12 cellular contexts compared by ENCODE assay signal in the genomic region with DNA sequence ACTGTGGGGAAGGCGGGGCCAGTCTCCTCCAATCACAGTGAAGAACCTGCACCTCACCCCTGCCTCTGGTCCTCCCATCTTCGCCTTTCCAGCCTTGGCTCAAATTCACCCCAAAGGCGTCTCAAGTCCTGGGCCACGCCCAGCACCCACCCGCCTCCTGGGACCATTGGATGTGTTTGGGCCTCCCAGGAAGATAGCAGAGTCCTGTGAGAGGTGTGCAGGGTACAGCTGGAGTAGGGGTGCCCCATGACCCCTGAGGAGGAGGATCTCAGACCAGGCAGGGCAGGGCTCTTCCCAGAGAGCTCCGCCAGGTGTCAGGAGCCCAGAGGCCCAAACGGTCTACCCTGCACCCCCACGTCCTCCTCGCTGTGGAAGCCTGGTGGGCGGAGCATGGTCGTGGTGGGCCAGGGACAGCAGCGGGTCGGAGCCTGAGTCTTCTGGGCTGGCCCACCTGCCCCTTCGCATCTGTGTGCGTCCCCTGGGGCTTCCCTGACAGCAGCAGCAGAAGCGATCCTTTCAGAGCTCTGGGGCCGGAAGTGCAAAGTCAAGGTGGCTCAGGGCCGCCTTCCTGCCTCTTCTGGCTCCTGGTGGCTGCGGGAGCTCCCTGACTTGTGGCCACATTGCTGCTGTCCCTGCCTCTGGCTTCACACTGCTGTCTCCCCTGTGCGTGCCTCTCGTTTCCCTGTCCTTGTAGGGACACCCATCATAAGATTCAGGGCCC. TPM values are rescaled to one million over a fixed set of nuclear protein-coding genes. Genes with fewer than 3 reads are reported as not detected.
DNase-seq lines count a peak whose midpoint lies in the region; ATAC-seq and TF ChIP-seq lines count a peak whose summit lies in the region.
"Had no signal": no experiment of that assay in that cellular context is flagged by ENCODE, and none has a peak within 500 bp of the region (broad histone marks: within the 10 kb centered on the region; RNA-seq: fewer than 3 reads in every experiment).

No MANE protein-coding gene starts in this region.

- no peak overlapping the region for H3K4me3 Mint-ChIP-seq in activated T-cell treated with anti-CD3 and anti-CD28 coated beads, Interleukin-2, amount 50 U/mL, for 24 hours
- H3K4me3 Mint-ChIP-seq in naive B cell, result peak overlapping the region in 4 of 8 donors; percentile 7 to 73 (median 33)

- H3K27me3 Mint-ChIP-seq in activated T-cell treated with anti-CD3 and anti-CD28 coated beads, Interleukin-2, amount 50 U/mL, for 24 hours, result no peaks in the 10 kb centered on the region
- H3K27me3 Mint-ChIP-seq in naive B cell, result peaks cover 0 to 4% (median 0%) of the 10 kb centered on the region in 3 donors

- peak; percentile 93 to 94 for ATAC-seq in naive B cell (ENCODE audit: low read depth in 2 of 2)
- ATAC-seq in HG03432 (IDR thresholded peaks at IDR 0.05; ENCODE audit: unreplicated experiment), result no peak
- ATAC-seq: right lobe of liver had no signal

- H3K27ac Mint-ChIP-seq in activated T-cell treated with anti-CD3 and anti-CD28 coated beads, Interleukin-2, amount 50 U/mL, for 24 hours, result peak overlapping the region; percentile 9
- peak overlapping the region in 3 of 6 donors; percentile 2 to 66 (median 15) for H3K27ac Mint-ChIP-seq in naive B cell
- H3K27ac Mint-ChIP-seq: activated T-helper 2 cell treated with anti-CD3 and anti-CD28 coated beads, Interferon-gamma antibody, Interleukin-2, Interleukin-4, amounts not matched to agents 10 μg/mL and 5 μg/mL and 100 μg/mL, durations not matched to agents 14 hours and 24 hours and 36 hours had no signal

- no peaks in the 10 kb centered on the region for H3K9me3 Mint-ChIP-seq in activated T-cell treated with anti-CD3 and anti-CD28 coated beads, Interleukin-2, amount 50 U/mL, for 24 hours
- peaks cover 0 to 11% (median 1%) of the 10 kb centered on the region in 7 donors for H3K9me3 Mint-ChIP-seq in naive B cell
- H3K9me3 Mint-ChIP-seq: activated T-helper 2 cell treated with anti-CD3 and anti-CD28 coated beads, Interferon-gamma antibody, Interleukin-2, Interleukin-4, amounts not matched to agents 10 μg/mL and 5 μg/mL and 100 μg/mL, durations not matched to agents 14 hours and 24 hours and 36 hours had no signal

- no peaks in the 10 kb centered on the region for H3K36me3 Mint-ChIP-seq in activated T-cell treated with anti-CD3 and anti-CD28 coated beads, Interleukin-2, amount 50 U/mL, for 24 hours (ENCODE audit: low read depth)
- peaks cover 0 to 8% of the 10 kb centered on the region in 2 donors for H3K36me3 Mint-ChIP-seq in naive B cell

- H3K4me1 Mint-ChIP-seq in activated T-cell treated with anti-CD3 and anti-CD28 coated beads, Interleukin-2, amount 50 U/mL, for 24 hours (ENCODE audit: low read depth), result peaks cover 4% of the 10 kb centered on the region
- peaks cover 10 to 18% (median 10%) of the 10 kb centered on the region in 3 donors for H3K4me1 Mint-ChIP-seq in naive B cell

- DNase-seq in NCI-H2171 treated with DMSO at 0.1 percent for 48 hours (lab: John Stamatoyannopoulos, UW) (peak; percentile 12), NCI-H2171 (lab: John Stamatoyannopoulos, UW) (no peak), GM20000 (ENCODE audit: low spot score) (peak; percentile 76), naive B cell (peak; percentile 54), DMS 273 (lab: John Stamatoyannopoulos, UW; ENCODE audit: unreplicated experiment) (no peak), mesenteric fat pad (ENCODE audit: low spot score) (no peak)
- DNase-seq in activated T-cell treated with anti-CD3 and anti-CD28 coated beads, Interleukin-2, amount 50 U/mL, for 24 hours, result peak; percentile 49
- DNase-seq: NCI-H345, transverse colon had no signal

- TF ChIP-seq CTCF in GM20000 (IDR thresholded peaks at IDR 0.05; ENCODE audit: extremely low read depth, missing control alignments), result no peak

RNA-seq across cellular contexts. Expression of a gene that starts 34.9 kb away (rescaled TPM):
- under 1 TPM in 5 of 6 donors, not detected in 1; 0.08 to 0.44 (median 0.15) TPM for polyA plus RNA-seq in naive B cell (ENCODE audit: low read depth in 6 of 6)
- 2.5 TPM for total RNA-seq in mesenteric fat pad

Comparison
In these comparisons a context has a peak if more than half of its experiments do, and no peak if none do; other contexts are left out.
1. DNase-seq: peak in NCI-H2171 treated with DMSO at 0.1 percent for 48 hours (single experiment), GM20000 (single experiment), activated T-cell treated with anti-CD3 and anti-CD28 coated beads, Interleukin-2, amount 50 U/mL, for 24 hours (single experiment) and naive B cell (single experiment); none in NCI-H2171 (single experiment), DMS 273 (single experiment) and mesenteric fat pad (single experiment).